Comparison of ENCODE assay signal across 8 cellular contexts in the genomic region with DNA sequence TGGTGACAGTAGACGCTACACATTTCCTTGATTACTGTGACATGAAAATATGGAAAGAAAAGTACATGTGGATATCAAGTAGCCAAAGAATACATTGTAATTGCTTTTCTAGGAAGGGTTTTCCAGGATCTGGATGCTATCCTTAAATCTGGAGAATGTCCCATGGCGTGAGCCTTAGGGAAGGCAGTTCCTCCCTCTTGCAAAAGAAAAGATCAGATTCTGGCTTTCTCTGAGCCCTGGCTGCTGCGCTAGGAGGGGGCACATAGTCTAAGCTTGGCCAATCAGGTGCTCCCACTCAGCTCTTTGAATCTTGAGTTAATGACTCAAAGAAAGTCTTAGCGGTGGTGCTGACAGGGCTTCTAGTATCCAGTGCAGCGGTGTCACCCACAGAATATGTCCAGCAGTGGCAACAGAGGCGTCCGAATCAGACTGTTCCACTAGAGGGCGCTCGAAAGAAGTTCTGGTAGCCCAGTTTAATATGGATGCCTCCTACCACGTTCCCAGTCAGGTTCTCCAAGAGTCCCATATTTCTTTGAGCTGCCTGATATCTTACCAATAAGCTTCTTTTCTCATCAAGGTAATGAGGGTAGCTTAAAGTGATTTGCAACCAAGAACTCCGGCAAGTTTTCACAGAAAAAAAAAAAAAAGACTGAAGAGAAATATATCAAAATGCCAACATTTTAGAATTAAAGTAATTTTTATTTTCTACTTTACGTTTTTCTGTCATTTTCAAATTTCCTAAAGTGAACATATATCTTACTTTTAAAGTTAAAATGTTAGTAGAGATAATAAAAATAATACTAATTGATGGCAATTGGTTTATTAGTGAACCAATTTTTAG.
A peak's percentile ranks its signal among the peaks of the same experiment; 100 is the strongest.
DNase-seq lines count a peak whose midpoint lies in the region; ATAC-seq, FAIRE-seq and TF ChIP-seq lines count a peak whose summit lies in the region.

No MANE protein-coding gene starts in this region.

- H3K36me3 Mint-ChIP-seq in activated naive CD4-positive, alpha-beta T cell treated with anti-CD3 and anti-CD28 coated beads, Interleukin-2, amount 10 ng/mL, durations not matched to agents 7 days and 5 days: no peaks in the 10 kb centered on the region

- TF ChIP-seq POLR2A in GM12892 (IDR thresholded peaks at IDR 0.05; ENCODE audit: low read depth, low read length) (no peak), GM18505 (IDR thresholded peaks at IDR 0.05; ENCODE audit: borderline replicate concordance, extremely low read depth, insufficient read depth, insufficient read length) (no peak)

- no peak overlapping the region for H3K27ac ChIP-seq in 22Rv1

- H3K4me3 Mint-ChIP-seq in activated naive CD4-positive, alpha-beta T cell treated with anti-CD3 and anti-CD28 coated beads, Interleukin-2, amount 10 ng/mL, durations not matched to agents 7 days and 5 days: no peak overlapping the region

- peak; percentile 72 for TF ChIP-seq CTCF in 22Rv1 (IDR thresholded peaks at IDR 0.05)

- FAIRE-seq in GM12892 (lab: Jason Lieb, UNC): peak; percentile 94

- CTCF ChIA-PET in activated naive CD4-positive, alpha-beta T cell treated with anti-CD3 and anti-CD28 coated beads, Interleukin-2, amount 10 ng/mL, durations not matched to agents 7 days and 5 days (lab: Charles Lee): interaction anchor here (1.1 to 2.5 kb wide), 9 partner anchors 8 to 247 kb away, joined by 3 to 10 read pairs (median 3); no protein-coding TSS in a partner anchor

- no peaks in the 10 kb centered on the region for H3K9me3 Mint-ChIP-seq in activated naive CD4-positive, alpha-beta T cell treated with anti-CD3 and anti-CD28 coated beads, Interleukin-2, amount 10 ng/mL, durations not matched to agents 7 days and 5 days

- H3K27ac Mint-ChIP-seq in activated naive CD4-positive, alpha-beta T cell treated with anti-CD3 and anti-CD28 coated beads, Interleukin-2, amount 10 ng/mL, durations not matched to agents 7 days and 5 days: no peak overlapping the region

- intact Hi-C loops in Right ventricle myocardium inferior (cut with DNase I): loop anchor here (2.0 kb wide), 1 partner anchor 228 kb away; no protein-coding TSS in a partner anchor

- no peaks in the 10 kb centered on the region for H3K27me3 Mint-ChIP-seq in activated naive CD4-positive, alpha-beta T cell treated with anti-CD3 and anti-CD28 coated beads, Interleukin-2, amount 10 ng/mL, durations not matched to agents 7 days and 5 days

- no peak for DNase-seq in GM12892 (ENCODE audit: insufficient read length)
- DNase-seq in LHCN-M2 (ENCODE audit: low read depth): peak; percentile 70
- peak; percentile 67 for DNase-seq in activated naive CD4-positive, alpha-beta T cell treated with anti-CD3 and anti-CD28 coated beads, Interleukin-2, amount 10 ng/mL, durations not matched to agents 7 days and 5 days
- no peak for DNase-seq in Right ventricle myocardium inferior (ENCODE audit: missing footprints)
- peak; percentile 24 for DNase-seq in pulmonary artery endothelial cell (ENCODE audit: low read depth, low spot score)

- H3K4me1 Mint-ChIP-seq in activated naive CD4-positive, alpha-beta T cell treated with anti-CD3 and anti-CD28 coated beads, Interleukin-2, amount 10 ng/mL, durations not matched to agents 7 days and 5 days: peaks cover 11% of the 10 kb centered on the region

- ATAC-seq in SK-N-SH treated with all-trans-retinoic acid at 6 μM for 48 hours: peak; percentile 99
- peak; percentile 74 for ATAC-seq in Right ventricle myocardium inferior
- no peak for ATAC-seq in GM18505 (IDR thresholded peaks at IDR 0.05; ENCODE audit: unreplicated experiment)

TF ChIP-seq in SK-N-SH treated with all-trans-retinoic acid at 6 μM for 48 hours, 23 proteins besides CTCF, POLR2A, EP300 and RAD21:
- TF ChIP-seq ZC3H10 (CRISPR knock-in tag; IDR thresholded peaks at IDR 0.05) (no peak), TCF4 (CRISPR knock-in tag; IDR thresholded peaks at IDR 0.05; ENCODE audit: borderline replicate concordance) (no peak), ZNF70 (CRISPR knock-in tag; IDR thresholded peaks at IDR 0.05) (no peak), SNAI2 (CRISPR knock-in tag; IDR thresholded peaks at IDR 0.05) (no peak), RARB (CRISPR knock-in tag; IDR thresholded peaks at IDR 0.05) (no peak), ZNF565 (CRISPR knock-in tag; conservative IDR thresholded peaks at IDR 0.05; ENCODE audit: low read depth) (no peak), PATZ1 (CRISPR knock-in tag; IDR thresholded peaks at IDR 0.05; ENCODE audit: borderline replicate concordance) (no peak), CSRNP3 (CRISPR knock-in tag; IDR thresholded peaks at IDR 0.05) (no peak), GLIS3 (CRISPR knock-in tag; IDR thresholded peaks at IDR 0.05) (no peak), ZNF8 (CRISPR knock-in tag; IDR thresholded peaks at IDR 0.05) (no peak), BACH2 (CRISPR knock-in tag; IDR thresholded peaks at IDR 0.05; ENCODE audit: borderline replicate concordance) (no peak), ESRRG (CRISPR knock-in tag; IDR thresholded peaks at IDR 0.05) (no peak), ZFP30 (CRISPR knock-in tag; IDR thresholded peaks at IDR 0.05) (no peak), PPARA (CRISPR knock-in tag; IDR thresholded peaks at IDR 0.05; ENCODE audit: borderline replicate concordance) (no peak), ZFP3 (CRISPR knock-in tag; IDR thresholded peaks at IDR 0.05) (no peak), OSR1 (CRISPR knock-in tag; IDR thresholded peaks at IDR 0.05) (no peak)
- TF ChIP-seq, protein P1, sequence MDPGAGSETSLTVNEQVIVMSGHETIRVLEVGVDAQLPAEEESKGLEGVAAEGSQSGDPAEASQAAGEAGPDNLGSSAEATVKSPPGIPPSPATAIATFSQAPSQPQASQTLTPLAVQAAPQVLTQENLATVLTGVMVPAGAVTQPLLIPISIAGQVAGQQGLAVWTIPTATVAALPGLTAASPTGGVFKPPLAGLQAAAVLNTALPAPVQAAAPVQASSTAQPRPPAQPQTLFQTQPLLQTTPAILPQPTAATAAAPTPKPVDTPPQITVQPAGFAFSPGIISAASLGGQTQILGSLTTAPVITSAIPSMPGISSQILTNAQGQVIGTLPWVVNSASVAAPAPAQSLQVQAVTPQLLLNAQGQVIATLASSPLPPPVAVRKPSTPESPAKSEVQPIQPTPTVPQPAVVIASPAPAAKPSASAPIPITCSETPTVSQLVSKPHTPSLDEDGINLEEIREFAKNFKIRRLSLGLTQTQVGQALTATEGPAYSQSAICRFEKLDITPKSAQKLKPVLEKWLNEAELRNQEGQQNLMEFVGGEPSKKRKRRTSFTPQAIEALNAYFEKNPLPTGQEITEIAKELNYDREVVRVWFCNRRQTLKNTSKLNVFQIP (CRISPR knock-in tag; IDR thresholded peaks at IDR 0.05; ENCODE audit: borderline replicate concordance, low read depth): no peak

Comparison
In these comparisons a context has a peak if more than half of its experiments do, and no peak if none do; other contexts are left out.
1. DNase-seq: peak in LHCN-M2 (single experiment), activated naive CD4-positive, alpha-beta T cell treated with anti-CD3 and anti-CD28 coated beads, Interleukin-2, amount 10 ng/mL, durations not matched to agents 7 days and 5 days (single experiment) and pulmonary artery endothelial cell (single experiment); none in GM12892 (single experiment) and Right ventricle myocardium inferior (single experiment).